In the genomic region with DNA sequence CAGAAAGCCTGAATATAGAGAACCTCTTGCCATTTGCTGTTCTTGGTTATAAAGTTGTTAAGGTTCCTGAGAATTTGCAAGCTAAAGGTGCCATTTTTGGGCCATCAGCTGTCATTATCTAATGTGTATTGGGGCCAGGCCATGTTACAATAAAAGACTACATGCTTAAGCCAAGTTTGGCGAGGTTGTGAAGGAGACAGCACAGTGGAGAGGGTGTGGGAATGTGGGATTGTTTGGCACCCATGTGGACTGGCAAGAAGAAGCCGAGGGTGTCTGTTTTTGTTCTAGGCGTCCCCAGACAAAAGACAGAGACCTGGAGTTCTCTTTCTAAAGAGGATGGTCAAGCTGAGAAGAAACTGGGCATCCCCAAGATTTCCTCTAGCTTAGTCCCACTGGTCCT, we compare ENCODE assay signal across 28 cellular contexts.
"Had no signal": no experiment of that assay in that cellular context is flagged by ENCODE, and none has a peak within 500 bp of the region (broad histone marks: within the 10 kb centered on the region; RNA-seq: fewer than 3 reads in every experiment).

No MANE protein-coding gene starts in this region.

- ATAC-seq: activated naive CD4-positive, alpha-beta T cell treated with anti-CD3 and anti-CD28 coated beads, Interleukin-2, amount 50 U/mL, for 72 hours; activated T-cell treated with anti-CD3 and anti-CD28 coated beads, Interleukin-2, amount 50 U/mL, for 4 hours; Panc1; SK-N-SH treated with all-trans-retinoic acid at 6 μM for 48 hours; T-cell; T-helper 17 cell had no signal

- H3K4me3 Mint-ChIP-seq: activated B cell treated with CpG ODN at 0.5 μM for 24 hours; activated CD4-positive, alpha-beta memory T cell treated with anti-CD3 and anti-CD28 coated beads for 36 hours; activated naive CD4-positive, alpha-beta T cell treated with anti-CD3 and anti-CD28 coated beads for 36 hours; activated T-cell treated with anti-CD3 and anti-CD28 coated beads, Interleukin-2, amount 50 U/mL, for 4 hours; activated T-helper 1 cell treated with anti-CD3 and anti-CD28 coated beads, Interleukin-12 subunit alpha, Interleukin-12 subunit beta, Interleukin-2, Interleukin-4 antibody, amounts not matched to agents 30 ng/mL and 10 ng/mL and 1 ng/mL, durations not matched to agents 14 hours and 24 hours and 36 hours; brain; T-cell; T-helper 17 cell had no signal

- DNase-seq: activated B cell treated with CpG ODN at 0.5 μM for 24 hours; activated CD4-positive, alpha-beta memory T cell treated with anti-CD3 and anti-CD28 coated beads for 36 hours; activated CD4-positive, alpha-beta T cell treated with anti-CD3 and anti-CD28 coated beads for 4 hours; activated CD4-positive, alpha-beta T cell treated with anti-CD3 and anti-CD28 coated beads, Interleukin-2, amount 50 U/mL, for 1 hour; activated CD4-positive, CD25-positive, alpha-beta regulatory T cell treated with anti-CD3 and anti-CD28 coated beads, Interleukin-2, amount 50 U/mL, for 72 hours; activated CD8-positive, alpha-beta memory T cell treated with anti-CD3 and anti-CD28 coated beads, Interleukin-2, amount 50 U/mL, for 4 hours; activated gamma-delta T cell treated with Interleukin-2 at 50 U/mL for 16 hours; activated naive CD4-positive, alpha-beta T cell treated with anti-CD3 and anti-CD28 coated beads for 36 hours; activated T-cell treated with anti-CD3 and anti-CD28 coated beads for 4 hours; activated T-cell treated with anti-CD3 and anti-CD28 coated beads, Interleukin-2, amount 50 U/mL, for 4 hours; anterior cingulate cortex; central memory CD4-positive, alpha-beta T cell; Karpas-422; KBM-7; NCI-H1105; NCI-H1417 treated with DMSO at 0.1 percent for 48 hours; NCI-H1930; NCI-H2081 treated with DMSO at 0.1 percent for 48 hours; NCI-H345; NCI-H524 treated with DMSO at 0.1 percent for 48 hours; SIG-M5; T-cell; T-helper 17 cell had no signal

- H3K27ac Mint-ChIP-seq: activated B cell treated with CpG ODN at 0.5 μM for 24 hours; activated CD4-positive, alpha-beta memory T cell treated with anti-CD3 and anti-CD28 coated beads for 36 hours; activated naive CD4-positive, alpha-beta T cell treated with anti-CD3 and anti-CD28 coated beads for 36 hours; activated T-helper 1 cell treated with anti-CD3 and anti-CD28 coated beads, Interleukin-12 subunit alpha, Interleukin-12 subunit beta, Interleukin-2, Interleukin-4 antibody, amounts not matched to agents 30 ng/mL and 10 ng/mL and 1 ng/mL, durations not matched to agents 14 hours and 24 hours and 36 hours; brain; T-cell; T-helper 17 cell had no signal

- H3K9me3 Mint-ChIP-seq: activated B cell treated with CpG ODN at 0.5 μM for 24 hours had no signal

- H3K27me3 Mint-ChIP-seq: activated B cell treated with CpG ODN at 0.5 μM for 24 hours; activated CD4-positive, alpha-beta memory T cell treated with anti-CD3 and anti-CD28 coated beads for 36 hours; brain; T-cell; T-helper 17 cell had no signal

- H3K4me1 Mint-ChIP-seq: activated B cell treated with CpG ODN at 0.5 μM for 24 hours, brain, T-helper 17 cell had no signal
